ENCODE assay signal across 23 cellular contexts in genomic region chr1:201213106-201213770, GRCh38. TPM values are rescaled to one million over a fixed set of nuclear protein-coding genes. Genes with fewer than 3 reads are reported as not detected.
"Had no signal": no experiment of that assay in that cellular context is flagged by ENCODE, and none has a peak within 500 bp of the region (broad histone marks: within the 10 kb centered on the region; RNA-seq: fewer than 3 reads in every experiment).

No MANE protein-coding gene starts in this region.

- H3K36me3 ChIP-seq: heart left ventricle, right atrium auricular region, tibial artery had no signal

- H3K4me1 ChIP-seq: heart left ventricle, right atrium auricular region, tibial artery had no signal

- H3K4me3 ChIP-seq: coronary artery, heart left ventricle, right atrium auricular region, smooth muscle cell, tibial artery had no signal

- DNase-seq: central memory CD4-positive, alpha-beta T cell; effector CD4-positive, alpha-beta T cell; endodermal cell; erythroblast; foreskin melanocyte; hippocampal formation; kidney glomerular epithelial cell; mesendoderm; naive thymus-derived CD4-positive, alpha-beta T cell; stimulated activated CD4-positive, alpha-beta T cell treated with anti-CD3 and anti-CD28 coated beads, Interleukin-4, amount 100 ng/mL, for 1 hour; stimulated activated CD8-positive, alpha-beta memory T cell treated with anti-CD3 and anti-CD28 coated beads, Interleukin-4, amount 100 ng/mL, for 48 hours; stimulated activated naive CD8-positive, alpha-beta T cell treated with anti-CD3 and anti-CD28 coated beads, Interleukin-15, Interleukin-2, amounts not matched to agents 100 U/mL and 50 U/mL, for 24 hours had no signal

- H3K9me3 ChIP-seq: heart left ventricle, right atrium auricular region, tibial artery had no signal

- H3K27ac ChIP-seq: coronary artery, heart left ventricle, right atrium auricular region, tibial artery had no signal

- H3K27me3 ChIP-seq: right atrium auricular region, tibial artery had no signal

- ATAC-seq: naive thymus-derived CD4-positive, alpha-beta T cell; stimulated activated effector memory CD8-positive, alpha-beta T cell treated with anti-CD3 and anti-CD28 coated beads, Interleukin-12 subunit alpha, Interleukin-12 subunit beta, amount 100 ng/mL, for 72 hours; stimulated activated naive CD8-positive, alpha-beta T cell treated with anti-CD3 and anti-CD28 coated beads, Interleukin-15, Interleukin-2, amounts not matched to agents 100 U/mL and 50 U/mL, for 24 hours had no signal

RNA-seq across cellular contexts. Expression of gene IGFN1, which starts 22.6 kb away (rescaled TPM):
- total RNA-seq: dermis microvascular lymphatic vessel endothelial cell; endodermal cell; endothelial cell of umbilical vein; glomerular endothelial cell; lung microvascular endothelial cell; naive thymus-derived CD4-positive, alpha-beta T cell; neural crest cell; right atrium auricular region; smooth muscle cell had no signal
